ENCODE assay signal across 1 cellular context in the genomic region with DNA sequence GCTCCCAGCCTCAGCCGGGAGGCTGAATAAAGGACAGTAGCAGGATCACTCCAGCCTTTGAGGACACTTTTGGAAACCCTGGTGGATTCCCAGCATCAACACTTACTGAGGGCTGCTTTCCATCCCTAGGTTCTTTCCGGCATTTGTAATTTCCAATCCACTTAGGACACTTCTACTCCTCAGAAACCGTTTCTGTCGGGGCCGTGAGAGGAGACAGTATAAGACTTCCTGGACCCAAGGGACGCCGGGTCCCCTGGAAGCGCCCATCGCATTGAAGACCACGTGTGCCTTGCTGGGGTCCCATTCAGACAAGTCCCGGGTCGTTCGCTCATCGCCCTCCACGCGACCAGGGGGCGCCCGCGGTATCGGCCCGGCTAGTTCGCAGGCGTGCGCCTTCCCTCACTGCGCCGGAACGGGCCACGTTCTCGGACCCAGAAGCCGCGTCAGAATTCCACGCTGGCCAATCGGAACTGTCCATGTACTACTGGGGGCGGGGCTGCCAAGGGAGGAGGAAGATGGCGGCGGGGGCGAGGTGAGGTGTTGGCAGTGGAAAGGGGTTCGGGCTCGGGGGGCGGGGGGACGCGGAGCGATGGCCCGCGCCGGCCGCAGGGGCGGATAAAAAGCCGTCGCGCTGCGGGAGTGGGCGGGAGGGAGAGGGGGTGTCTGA.
TF ChIP-seq lines count a peak whose summit lies in the region.

A gene (plus strand): TSS at position 479 of the 667 bp plus-strand sequence. CDS start 202 bp downstream, outside the sequence.

TF ChIP-seq in HepG2, 621 proteins besides CTCF, POLR2A, EP300 and RAD21 (continued from another document and continues in another):
- TF ChIP-seq, protein P1, sequence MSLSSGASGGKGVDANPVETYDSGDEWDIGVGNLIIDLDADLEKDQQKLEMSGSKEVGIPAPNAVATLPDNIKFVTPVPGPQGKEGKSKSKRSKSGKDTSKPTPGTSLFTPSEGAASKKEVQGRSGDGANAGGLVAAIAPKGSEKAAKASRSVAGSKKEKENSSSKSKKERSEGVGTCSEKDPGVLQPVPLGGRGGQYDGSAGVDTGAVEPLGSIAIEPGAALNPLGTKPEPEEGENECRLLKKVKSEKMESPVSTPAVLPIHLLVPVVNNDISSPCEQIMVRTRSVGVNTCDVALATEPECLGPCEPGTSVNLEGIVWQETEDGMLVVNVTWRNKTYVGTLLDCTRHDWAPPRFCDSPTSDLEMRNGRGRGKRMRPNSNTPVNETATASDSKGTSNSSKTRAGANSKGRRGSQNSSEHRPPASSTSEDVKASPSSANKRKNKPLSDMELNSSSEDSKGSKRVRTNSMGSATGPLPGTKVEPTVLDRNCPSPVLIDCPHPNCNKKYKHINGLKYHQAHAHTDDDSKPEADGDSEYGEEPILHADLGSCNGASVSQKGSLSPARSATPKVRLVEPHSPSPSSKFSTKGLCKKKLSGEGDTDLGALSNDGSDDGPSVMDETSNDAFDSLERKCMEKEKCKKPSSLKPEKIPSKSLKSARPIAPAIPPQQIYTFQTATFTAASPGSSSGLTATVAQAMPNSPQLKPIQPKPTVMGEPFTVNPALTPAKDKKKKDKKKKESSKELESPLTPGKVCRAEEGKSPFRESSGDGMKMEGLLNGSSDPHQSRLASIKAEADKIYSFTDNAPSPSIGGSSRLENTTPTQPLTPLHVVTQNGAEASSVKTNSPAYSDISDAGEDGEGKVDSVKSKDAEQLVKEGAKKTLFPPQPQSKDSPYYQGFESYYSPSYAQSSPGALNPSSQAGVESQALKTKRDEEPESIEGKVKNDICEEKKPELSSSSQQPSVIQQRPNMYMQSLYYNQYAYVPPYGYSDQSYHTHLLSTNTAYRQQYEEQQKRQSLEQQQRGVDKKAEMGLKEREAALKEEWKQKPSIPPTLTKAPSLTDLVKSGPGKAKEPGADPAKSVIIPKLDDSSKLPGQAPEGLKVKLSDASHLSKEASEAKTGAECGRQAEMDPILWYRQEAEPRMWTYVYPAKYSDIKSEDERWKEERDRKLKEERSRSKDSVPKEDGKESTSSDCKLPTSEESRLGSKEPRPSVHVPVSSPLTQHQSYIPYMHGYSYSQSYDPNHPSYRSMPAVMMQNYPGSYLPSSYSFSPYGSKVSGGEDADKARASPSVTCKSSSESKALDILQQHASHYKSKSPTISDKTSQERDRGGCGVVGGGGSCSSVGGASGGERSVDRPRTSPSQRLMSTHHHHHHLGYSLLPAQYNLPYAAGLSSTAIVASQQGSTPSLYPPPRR (CRISPR knock-in tag; IDR thresholded peaks at IDR 0.05; ENCODE audit: borderline replicate concordance): peak; percentile 50; the same call in 1 of the 2 replicates
- TF ChIP-seq FOSL2 (CRISPR knock-in tag; IDR thresholded peaks at IDR 0.05): peak; percentile 69; the same call in 1 of the 2 replicates
- no peak for TF ChIP-seq ZNF557 (CRISPR knock-in tag; IDR thresholded peaks at IDR 0.05)
- peak; percentile 51 for TF ChIP-seq ZNF274 (CRISPR knock-in tag; IDR thresholded peaks at IDR 0.05)
- TF ChIP-seq ZNF772 (CRISPR knock-in tag; IDR thresholded peaks at IDR 0.05): peak; percentile 60; the same call in 1 of the 2 replicates
- TF ChIP-seq KDM5A (IDR thresholded peaks at IDR 0.05; ENCODE audit: borderline replicate concordance, low read length): no peak; the same call in 1 of the 2 replicates
- peak; percentile 37; the same call in 1 of the 2 replicates for TF ChIP-seq TBX3 (IDR thresholded peaks at IDR 0.05; ENCODE audit: borderline replicate concordance)
- TF ChIP-seq RARG (CRISPR knock-in tag; IDR thresholded peaks at IDR 0.05; ENCODE audit: low read depth): no peak
- peak; percentile 96 for TF ChIP-seq KAT8 (CRISPR knock-in tag; IDR thresholded peaks at IDR 0.05)
- TF ChIP-seq YEATS4 (CRISPR knock-in tag; IDR thresholded peaks at IDR 0.05; ENCODE audit: borderline replicate concordance): peak; percentile 88
- no peak for TF ChIP-seq ZNF101 (CRISPR knock-in tag; IDR thresholded peaks at IDR 0.05; ENCODE audit: borderline replicate concordance, low read depth)
- no peak; the same call in 1 of the 2 replicates for TF ChIP-seq CEBPG (CRISPR knock-in tag; IDR thresholded peaks at IDR 0.05)
- TF ChIP-seq TBL1XR1 (IDR thresholded peaks at IDR 0.05; ENCODE audit: borderline replicate concordance, low read length, partially characterized antibody): peak; percentile 72
- peak; percentile 50; the same call in 1 of the 2 replicates for TF ChIP-seq ZNF589 (CRISPR knock-in tag; conservative IDR thresholded peaks at IDR 0.05)
- TF ChIP-seq, protein P2, sequence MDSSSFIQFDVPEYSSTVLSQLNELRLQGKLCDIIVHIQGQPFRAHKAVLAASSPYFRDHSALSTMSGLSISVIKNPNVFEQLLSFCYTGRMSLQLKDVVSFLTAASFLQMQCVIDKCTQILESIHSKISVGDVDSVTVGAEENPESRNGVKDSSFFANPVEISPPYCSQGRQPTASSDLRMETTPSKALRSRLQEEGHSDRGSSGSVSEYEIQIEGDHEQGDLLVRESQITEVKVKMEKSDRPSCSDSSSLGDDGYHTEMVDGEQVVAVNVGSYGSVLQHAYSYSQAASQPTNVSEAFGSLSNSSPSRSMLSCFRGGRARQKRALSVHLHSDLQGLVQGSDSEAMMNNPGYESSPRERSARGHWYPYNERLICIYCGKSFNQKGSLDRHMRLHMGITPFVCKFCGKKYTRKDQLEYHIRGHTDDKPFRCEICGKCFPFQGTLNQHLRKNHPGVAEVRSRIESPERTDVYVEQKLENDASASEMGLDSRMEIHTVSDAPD (CRISPR knock-in tag; IDR thresholded peaks at IDR 0.05): peak; percentile 54; the same call in 1 of the 2 replicates
- no peak for TF ChIP-seq CCAR2 (optimal IDR thresholded peaks at IDR 0.05; ENCODE audit: low read depth, low read length)
- TF ChIP-seq TAF1 (CRISPR knock-in tag; IDR thresholded peaks at IDR 0.05): peak; percentile 58; the same call in 1 of the 2 replicates
- peak; percentile 64 for TF ChIP-seq SKI (IDR thresholded peaks at IDR 0.05; ENCODE audit: partially characterized antibody)
- TF ChIP-seq ZNF207 (IDR thresholded peaks at IDR 0.05; ENCODE audit: borderline replicate concordance): no peak
- TF ChIP-seq ELF4 (CRISPR knock-in tag; IDR thresholded peaks at IDR 0.05; ENCODE audit: borderline replicate concordance): no peak
- TF ChIP-seq, protein P3, sequence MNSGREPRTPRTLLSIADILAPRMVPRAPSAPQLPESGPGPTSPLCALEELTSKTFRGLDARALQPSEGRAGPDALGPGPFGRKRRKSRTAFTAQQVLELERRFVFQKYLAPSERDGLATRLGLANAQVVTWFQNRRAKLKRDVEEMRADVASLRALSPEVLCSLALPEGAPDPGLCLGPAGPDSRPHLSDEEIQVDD (CRISPR knock-in tag; IDR thresholded peaks at IDR 0.05; ENCODE audit: borderline replicate concordance): 0 out of 2 replicates have a peak, but pooled peaks have one; percentile 46
- TF ChIP-seq, protein P4, sequence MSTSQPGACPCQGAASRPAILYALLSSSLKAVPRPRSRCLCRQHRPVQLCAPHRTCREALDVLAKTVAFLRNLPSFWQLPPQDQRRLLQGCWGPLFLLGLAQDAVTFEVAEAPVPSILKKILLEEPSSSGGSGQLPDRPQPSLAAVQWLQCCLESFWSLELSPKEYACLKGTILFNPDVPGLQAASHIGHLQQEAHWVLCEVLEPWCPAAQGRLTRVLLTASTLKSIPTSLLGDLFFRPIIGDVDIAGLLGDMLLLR (CRISPR knock-in tag; IDR thresholded peaks at IDR 0.05): peak; percentile 57; the same call in 1 of the 2 replicates
- TF ChIP-seq NAIF1 (CRISPR knock-in tag; IDR thresholded peaks at IDR 0.05; ENCODE audit: borderline replicate concordance): 0 out of 2 replicates have a peak, but pooled peaks have one; percentile 63
- peak; percentile 84 for TF ChIP-seq PRMT3 (CRISPR knock-in tag; IDR thresholded peaks at IDR 0.05; ENCODE audit: borderline replicate concordance, low read depth)
- peak; percentile 90 for TF ChIP-seq NFATC3 (CRISPR knock-in tag; IDR thresholded peaks at IDR 0.05)
- TF ChIP-seq, protein P5, sequence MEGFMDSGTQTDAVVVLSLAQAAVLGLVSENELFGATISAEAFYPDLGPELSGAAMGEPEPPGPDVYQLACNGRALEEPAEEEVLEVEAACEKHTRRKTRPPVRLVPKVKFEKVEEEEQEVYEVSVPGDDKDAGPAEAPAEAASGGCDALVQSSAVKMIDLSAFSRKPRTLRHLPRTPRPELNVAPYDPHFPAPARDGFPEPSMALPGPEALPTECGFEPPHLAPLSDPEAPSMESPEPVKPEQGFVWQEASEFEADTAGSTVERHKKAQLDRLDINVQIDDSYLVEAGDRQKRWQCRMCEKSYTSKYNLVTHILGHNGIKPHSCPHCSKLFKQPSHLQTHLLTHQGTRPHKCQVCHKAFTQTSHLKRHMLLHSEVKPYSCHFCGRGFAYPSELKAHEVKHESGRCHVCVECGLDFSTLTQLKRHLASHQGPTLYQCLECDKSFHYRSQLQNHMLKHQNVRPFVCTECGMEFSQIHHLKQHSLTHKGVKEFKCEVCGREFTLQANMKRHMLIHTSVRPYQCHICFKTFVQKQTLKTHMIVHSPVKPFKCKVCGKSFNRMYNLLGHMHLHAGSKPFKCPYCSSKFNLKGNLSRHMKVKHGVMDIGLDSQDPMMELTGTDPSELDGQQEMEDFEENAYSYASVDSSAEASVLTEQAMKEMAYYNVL (CRISPR knock-in tag; IDR thresholded peaks at IDR 0.05; ENCODE audit: borderline replicate concordance): no peak; the same call in 1 of the 2 replicates
- peak; percentile 92 for TF ChIP-seq RFXAP (CRISPR knock-in tag; IDR thresholded peaks at IDR 0.05; ENCODE audit: borderline replicate concordance)
- TF ChIP-seq, protein P6, sequence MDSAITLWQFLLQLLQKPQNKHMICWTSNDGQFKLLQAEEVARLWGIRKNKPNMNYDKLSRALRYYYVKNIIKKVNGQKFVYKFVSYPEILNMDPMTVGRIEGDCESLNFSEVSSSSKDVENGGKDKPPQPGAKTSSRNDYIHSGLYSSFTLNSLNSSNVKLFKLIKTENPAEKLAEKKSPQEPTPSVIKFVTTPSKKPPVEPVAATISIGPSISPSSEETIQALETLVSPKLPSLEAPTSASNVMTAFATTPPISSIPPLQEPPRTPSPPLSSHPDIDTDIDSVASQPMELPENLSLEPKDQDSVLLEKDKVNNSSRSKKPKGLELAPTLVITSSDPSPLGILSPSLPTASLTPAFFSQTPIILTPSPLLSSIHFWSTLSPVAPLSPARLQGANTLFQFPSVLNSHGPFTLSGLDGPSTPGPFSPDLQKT (CRISPR knock-in tag; IDR thresholded peaks at IDR 0.05; ENCODE audit: borderline replicate concordance): no peak
- no peak for TF ChIP-seq ZFP36L2 (CRISPR knock-in tag; IDR thresholded peaks at IDR 0.05)
- peak; percentile 72; the same call in 1 of the 2 replicates for TF ChIP-seq KDM4B (CRISPR knock-in tag; IDR thresholded peaks at IDR 0.05)
- TF ChIP-seq NR2C2 (CRISPR knock-in tag; IDR thresholded peaks at IDR 0.05; ENCODE audit: borderline replicate concordance): peak; percentile 76
- TF ChIP-seq ZNF879 (CRISPR knock-in tag; IDR thresholded peaks at IDR 0.05): no peak
- TF ChIP-seq, protein P7, sequence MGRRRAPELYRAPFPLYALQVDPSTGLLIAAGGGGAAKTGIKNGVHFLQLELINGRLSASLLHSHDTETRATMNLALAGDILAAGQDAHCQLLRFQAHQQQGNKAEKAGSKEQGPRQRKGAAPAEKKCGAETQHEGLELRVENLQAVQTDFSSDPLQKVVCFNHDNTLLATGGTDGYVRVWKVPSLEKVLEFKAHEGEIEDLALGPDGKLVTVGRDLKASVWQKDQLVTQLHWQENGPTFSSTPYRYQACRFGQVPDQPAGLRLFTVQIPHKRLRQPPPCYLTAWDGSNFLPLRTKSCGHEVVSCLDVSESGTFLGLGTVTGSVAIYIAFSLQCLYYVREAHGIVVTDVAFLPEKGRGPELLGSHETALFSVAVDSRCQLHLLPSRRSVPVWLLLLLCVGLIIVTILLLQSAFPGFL (CRISPR knock-in tag; IDR thresholded peaks at IDR 0.05): no peak
- TF ChIP-seq ONECUT2 (CRISPR knock-in tag; IDR thresholded peaks at IDR 0.05): no peak
- TF ChIP-seq NR1H2 (CRISPR knock-in tag; IDR thresholded peaks at IDR 0.05; ENCODE audit: borderline replicate concordance, low read depth): no peak
- TF ChIP-seq, protein P8, sequence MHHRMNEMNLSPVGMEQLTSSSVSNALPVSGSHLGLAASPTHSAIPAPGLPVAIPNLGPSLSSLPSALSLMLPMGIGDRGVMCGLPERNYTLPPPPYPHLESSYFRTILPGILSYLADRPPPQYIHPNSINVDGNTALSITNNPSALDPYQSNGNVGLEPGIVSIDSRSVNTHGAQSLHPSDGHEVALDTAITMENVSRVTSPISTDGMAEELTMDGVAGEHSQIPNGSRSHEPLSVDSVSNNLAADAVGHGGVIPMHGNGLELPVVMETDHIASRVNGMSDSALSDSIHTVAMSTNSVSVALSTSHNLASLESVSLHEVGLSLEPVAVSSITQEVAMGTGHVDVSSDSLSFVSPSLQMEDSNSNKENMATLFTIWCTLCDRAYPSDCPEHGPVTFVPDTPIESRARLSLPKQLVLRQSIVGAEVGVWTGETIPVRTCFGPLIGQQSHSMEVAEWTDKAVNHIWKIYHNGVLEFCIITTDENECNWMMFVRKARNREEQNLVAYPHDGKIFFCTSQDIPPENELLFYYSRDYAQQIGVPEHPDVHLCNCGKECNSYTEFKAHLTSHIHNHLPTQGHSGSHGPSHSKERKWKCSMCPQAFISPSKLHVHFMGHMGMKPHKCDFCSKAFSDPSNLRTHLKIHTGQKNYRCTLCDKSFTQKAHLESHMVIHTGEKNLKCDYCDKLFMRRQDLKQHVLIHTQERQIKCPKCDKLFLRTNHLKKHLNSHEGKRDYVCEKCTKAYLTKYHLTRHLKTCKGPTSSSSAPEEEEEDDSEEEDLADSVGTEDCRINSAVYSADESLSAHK (CRISPR knock-in tag; IDR thresholded peaks at IDR 0.05; ENCODE audit: borderline replicate concordance): no peak
- TF ChIP-seq, protein P9, sequence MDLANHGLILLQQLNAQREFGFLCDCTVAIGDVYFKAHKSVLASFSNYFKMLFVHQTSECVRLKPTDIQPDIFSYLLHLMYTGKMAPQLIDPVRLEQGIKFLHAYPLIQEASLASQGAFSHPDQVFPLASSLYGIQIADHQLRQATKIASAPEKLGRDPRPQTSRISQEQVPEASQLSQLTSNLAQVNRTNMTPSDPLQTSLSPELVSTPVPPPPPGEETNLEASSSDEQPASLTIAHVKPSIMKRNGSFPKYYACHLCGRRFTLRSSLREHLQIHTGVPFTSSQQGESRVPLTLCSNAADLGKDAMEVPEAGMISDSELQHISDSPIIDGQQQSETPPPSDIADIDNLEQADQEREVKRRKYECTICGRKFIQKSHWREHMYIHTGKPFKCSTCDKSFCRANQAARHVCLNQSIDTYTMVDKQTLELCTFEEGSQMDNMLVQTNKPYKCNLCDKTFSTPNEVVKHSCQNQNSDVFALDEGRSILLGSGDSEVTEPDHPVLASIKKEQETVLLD (CRISPR knock-in tag; IDR thresholded peaks at IDR 0.05; ENCODE audit: low read depth): no peak; the same call in 1 of the 2 replicates
- TF ChIP-seq HCFC1 (IDR thresholded peaks at IDR 0.05; ENCODE audit: low read depth, low read length): peak; percentile 66
- TF ChIP-seq CHCHD3 (CRISPR knock-in tag; IDR thresholded peaks at IDR 0.05): no peak
- TF ChIP-seq ZNF256 (CRISPR knock-in tag; conservative IDR thresholded peaks at IDR 0.05): no peak
- TF ChIP-seq SIX1 (CRISPR knock-in tag; IDR thresholded peaks at IDR 0.05; ENCODE audit: borderline replicate concordance): no peak
- TF ChIP-seq XBP1 (CRISPR knock-in tag; IDR thresholded peaks at IDR 0.05): peak; percentile 98
- peak; percentile 61 for TF ChIP-seq ELF3 (CRISPR knock-in tag; IDR thresholded peaks at IDR 0.05)
- TF ChIP-seq HMGA1 (CRISPR knock-in tag; conservative IDR thresholded peaks at IDR 0.05): no peak
